ENCODE assay signal across 11 cellular contexts in genomic region chr6:144434308-144434990, GRCh38.
DNase-seq lines count a peak whose midpoint lies in the region; ATAC-seq and TF ChIP-seq lines count a peak whose summit lies in the region.
"Had no signal": no experiment of that assay in that cellular context is flagged by ENCODE, and none has a peak within 500 bp of the region (broad histone marks: within the 10 kb centered on the region; RNA-seq: fewer than 3 reads in every experiment).

No MANE protein-coding gene starts in this region.

- peaks cover 84% of the 10 kb centered on the region for H3K36me3 Mint-ChIP-seq in CD4-positive, alpha-beta T cell (ENCODE audit: low read depth)

- no peak overlapping the region for H3K27ac Mint-ChIP-seq in CD4-positive, alpha-beta T cell

- 92 to 100% methylated on average over 4 of the region's 6 CpGs for WGBS in mesodermal cell (ENCODE audit: insufficient coverage in 2 of 2), 2 experiments
- WGBS in tibial nerve, 2 donors = 87 to 94% methylated on average over 6 of the region's 6 CpGs

- no peaks in the 10 kb centered on the region for H3K27me3 ChIP-seq in MG63
- no peaks in the 10 kb centered on the region for H3K27me3 ChIP-seq in tibial nerve
- H3K27me3 ChIP-seq in CD4-positive, alpha-beta T cell (ENCODE audit: control insufficient read depth, insufficient read depth, low read length) = no peaks in the 10 kb centered on the region

- CTCF ChIA-PET in CD4-positive, alpha-beta T cell (lab: Charles Lee) = no interaction called here

- H3K4me1 ChIP-seq in mesodermal cell (ENCODE audit: control insufficient read depth, insufficient read depth, low read length, poor library complexity, severe bottlenecking) = peaks cover 3% of the 10 kb centered on the region
- H3K4me1 ChIP-seq in tibial nerve = peaks cover 0 to 15% (median 3%) of the 10 kb centered on the region in 4 donors

- H3K27me3 Mint-ChIP-seq in CD4-positive, alpha-beta T cell = no peaks in the 10 kb centered on the region

- no peaks in the 10 kb centered on the region for H3K9me3 ChIP-seq in MG63
- H3K9me3 ChIP-seq in mesodermal cell (ENCODE audit: control insufficient read depth, low read length) = no peaks in the 10 kb centered on the region
- no peaks in the 10 kb centered on the region for H3K9me3 ChIP-seq in tibial nerve
- no peaks in the 10 kb centered on the region for H3K9me3 ChIP-seq in CD4-positive, alpha-beta T cell (ENCODE audit: control insufficient read depth, low read length)

- TF ChIP-seq POLR2A in tibial nerve (IDR thresholded peaks at IDR 0.05) = no peak

- no peaks in the 10 kb centered on the region for H3K9me3 Mint-ChIP-seq in CD4-positive, alpha-beta T cell

- H3K36me3 ChIP-seq in MG63 = peaks cover 8% of the 10 kb centered on the region; the same call in 1 of the 2 replicates
- peaks cover 57% of the 10 kb centered on the region for H3K36me3 ChIP-seq in mesodermal cell (ENCODE audit: control insufficient read depth, insufficient read depth, low read length)
- H3K36me3 ChIP-seq in tibial nerve = peaks cover 0 to 64% (median 13%) of the 10 kb centered on the region in 3 donors

- DNase-seq in AG20443 (ENCODE audit: low spot score) (peak; percentile 86), MG63 (peak; percentile 22), dedifferentiated amniotic fluid mesenchymal stem cell (ENCODE audit: extremely low spot score) (peak; percentile 87), tibial nerve (ENCODE audit: low spot score in 2 of 2) (no peak), NCI-H1694 treated with DMSO at 0.1 percent for 48 hours (lab: John Stamatoyannopoulos, UW) (no peak)
- DNase-seq in CD4-positive, alpha-beta T cell = no peak
- DNase-seq: caudate nucleus, NCI-H524 treated with DMSO at 0.1 percent for 48 hours had no signal

- H3K4me3 ChIP-seq in MG63 (no peak overlapping the region), mesodermal cell (ENCODE audit: extremely low read depth, insufficient read depth, low read length, poor library complexity, severe bottlenecking) (no peak overlapping the region), tibial nerve (no peak overlapping the region)

- no peaks in the 10 kb centered on the region for H3K4me1 Mint-ChIP-seq in CD4-positive, alpha-beta T cell (ENCODE audit: low read depth)

- TF ChIP-seq EP300 in tibial nerve (IDR thresholded peaks at IDR 0.05) = no peak

- H3K4me3 Mint-ChIP-seq in CD4-positive, alpha-beta T cell = no peak overlapping the region

- intact Hi-C loops in CD4-positive, alpha-beta T cell (cut with DNase I, micrococcal nuclease) = no loop called here

- TF ChIP-seq CTCF in tibial nerve (IDR thresholded peaks at IDR 0.05) = no peak
- TF ChIP-seq CTCF in CD4-positive, alpha-beta T cell (IDR thresholded peaks at IDR 0.05) = no peak

- POLR2A ChIA-PET in CD4-positive, alpha-beta T cell (lab: Charles Lee) = interaction anchor here (0.6 kb wide), 1 partner anchor 127 kb away, joined by 3 read pairs; no protein-coding TSS in a partner anchor

- H3K27ac ChIP-seq in mesodermal cell (ENCODE audit: low read depth, low read length, severe bottlenecking) (peak overlapping the region; percentile 41), tibial nerve (peak overlapping the region in 1 of 4 donors; percentile 45)
- H3K27ac ChIP-seq in CD4-positive, alpha-beta T cell (ENCODE audit: low read depth, low read length) = no peak overlapping the region
- H3K27ac ChIP-seq: HL-60 had no signal

- no peak for ATAC-seq in CD4-positive, alpha-beta T cell (ENCODE audit: poor library complexity)
- ATAC-seq in GM21723 (IDR thresholded peaks at IDR 0.05; ENCODE audit: unreplicated experiment) = no peak

Comparison
In these comparisons a context has a peak if more than half of its experiments do, and no peak if none do; other contexts are left out.
1. DNase-seq: peak in AG20443 (single experiment), MG63 (single experiment) and dedifferentiated amniotic fluid mesenchymal stem cell (single experiment); none in tibial nerve (0 of 2), CD4-positive, alpha-beta T cell (0 of 10) and NCI-H1694 treated with DMSO at 0.1 percent for 48 hours (single experiment).